Comparison of ENCODE assay signal across 22 cellular contexts in the genomic region with DNA sequence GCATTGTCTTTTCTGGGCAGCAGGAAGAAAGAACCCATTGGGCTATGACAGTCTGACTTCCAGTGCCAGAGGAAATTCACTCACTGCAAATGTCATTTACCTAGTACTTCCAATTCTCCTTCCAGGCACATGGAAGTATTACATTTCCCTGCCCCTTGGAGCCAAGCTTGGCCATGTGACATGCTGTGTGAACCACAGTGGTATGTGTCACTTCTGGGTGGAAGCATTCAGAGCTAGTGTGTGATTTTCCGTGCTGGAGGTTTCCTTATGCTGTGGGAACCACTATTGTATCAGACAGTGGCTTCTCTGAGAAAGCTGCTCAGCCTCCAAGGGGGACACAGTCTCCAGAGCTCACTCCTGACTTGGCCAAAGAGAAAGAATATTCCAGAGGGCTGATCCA.
"Had no signal": no experiment of that assay in that cellular context is flagged by ENCODE, and none has a peak within 500 bp of the region (broad histone marks: within the 10 kb centered on the region; RNA-seq: fewer than 3 reads in every experiment).

No MANE protein-coding gene starts in this region.

- H3K27me3 ChIP-seq: Peyer's patch, SJSA1 had no signal

- H3K36me3 ChIP-seq: Peyer's patch, SJSA1 had no signal

- H3K9me3 ChIP-seq: Peyer's patch, SJSA1 had no signal

- H3K4me3 ChIP-seq: Peyer's patch, SJSA1 had no signal

- H3K27ac ChIP-seq: Peyer's patch, SJSA1 had no signal

- H3K4me1 ChIP-seq: Peyer's patch, SJSA1 had no signal

- DNase-seq: activated B cell treated with CpG ODN at 0.5 μM for 24 hours; activated CD4-positive, alpha-beta memory T cell treated with anti-CD3 and anti-CD28 coated beads for 36 hours; activated CD4-positive, alpha-beta T cell treated with anti-CD3 and anti-CD28 coated beads, Interleukin-2, amount 10 ng/mL, durations not matched to agents 7 days and 5 days; activated gamma-delta T cell; activated naive CD4-positive, alpha-beta T cell treated with anti-CD3 and anti-CD28 coated beads for 36 hours; activated T-cell treated with anti-CD3 and anti-CD28 coated beads for 4 hours; activated T-cell treated with anti-CD3 and anti-CD28 coated beads, Interleukin-2, amount 50 U/mL, for 48 hours; amygdala; central memory CD4-positive, alpha-beta T cell; KG1; NCI-H1092; NCI-H1417; NCI-H1694; NCI-H2029; NCI-H510A treated with DMSO at 0.1 percent for 48 hours; NCI-H69; Peyer's patch; SHP77; T-helper 17 cell; T-helper 9 cell had no signal

- ATAC-seq: activated T-helper 17 cell treated with anti-CD3 and anti-CD28 coated beads, Interleukin-2, amount 50 U/mL, for 72 hours; T-helper 17 cell had no signal
